In genomic region chr6:139641412-139641811, GRCh38 we compare ENCODE assay signal across 21 cellular contexts.
"Had no signal": no experiment of that assay in that cellular context is flagged by ENCODE, and none has a peak within 500 bp of the region (broad histone marks: within the 10 kb centered on the region; RNA-seq: fewer than 3 reads in every experiment).

No MANE protein-coding gene starts in this region.

- H3K36me3 ChIP-seq: colonic mucosa, esophagus squamous epithelium, tibial artery, vagina had no signal

- H3K4me1 ChIP-seq: colonic mucosa, vagina had no signal

- H3K27ac Mint-ChIP-seq: activated CD4-positive, alpha-beta T cell treated with anti-CD3 and anti-CD28 coated beads, Interleukin-2, amount 10 ng/mL, durations not matched to agents 7 days and 5 days; activated naive CD8-positive, alpha-beta T cell had no signal

- H3K36me3 Mint-ChIP-seq: activated naive CD8-positive, alpha-beta T cell had no signal

- H3K4me3 ChIP-seq: colonic mucosa, esophagus squamous epithelium, tibial artery, vagina had no signal

- H3K4me3 Mint-ChIP-seq: activated CD4-positive, alpha-beta T cell treated with anti-CD3 and anti-CD28 coated beads, Interleukin-2, amount 10 ng/mL, durations not matched to agents 7 days and 5 days; activated naive CD8-positive, alpha-beta T cell had no signal

- ATAC-seq: natural killer cell treated with Interleukin-12 subunit alpha and Interleukin-12 subunit beta and Interleukin-15 and Interleukin-18, amount 100 ng/mL, for 72 hours had no signal

- H3K9me3 Mint-ChIP-seq: activated CD4-positive, alpha-beta T cell treated with anti-CD3 and anti-CD28 coated beads, Interleukin-2, amount 10 ng/mL, durations not matched to agents 7 days and 5 days; natural killer cell treated with Interleukin-12 subunit alpha and Interleukin-12 subunit beta and Interleukin-15 and Interleukin-18, amount 100 ng/mL, for 72 hours had no signal

- DNase-seq: activated CD4-positive, alpha-beta T cell treated with anti-CD3 and anti-CD28 coated beads, Interleukin-2, amount 10 ng/mL, durations not matched to agents 7 days and 5 days; activated CD8-positive, alpha-beta memory T cell treated with anti-CD3 and anti-CD28 coated beads, Interleukin-2, amount 50 U/mL, for 48 hours; activated gamma-delta T cell treated with Interleukin-2 at 50 U/mL for 16 hours; amniotic stem cell; caudate nucleus; colonic mucosa; esophagus squamous epithelium; glutamatergic neuron; kidney glomerular epithelial cell; mesendoderm; nucleus accumbens; posterior cingulate gyrus; retina; stimulated activated CD4-positive, alpha-beta T cell treated with anti-CD3 and anti-CD28 coated beads, Interleukin-2, amount 100 ng/mL, for 48 hours; stimulated activated naive CD4-positive, alpha-beta T cell; tibial artery had no signal

- H3K27me3 ChIP-seq: colonic mucosa, esophagus squamous epithelium, tibial artery, vagina had no signal

- FAIRE-seq: endothelial cell of umbilical vein, TTC549 had no signal

- H3K9me3 ChIP-seq: colonic mucosa, esophagus squamous epithelium, tibial artery, vagina had no signal

- H3K27ac ChIP-seq: colonic mucosa, esophagus squamous epithelium, tibial artery, vagina had no signal
